ENCODE assay signal across 23 cellular contexts in genomic region chr18:28890796-28891195, GRCh38.
DNase-seq lines count a peak whose midpoint lies in the region; ATAC-seq, FAIRE-seq and TF ChIP-seq lines count a peak whose summit lies in the region.
"Had no signal": no experiment of that assay in that cellular context is flagged by ENCODE, and none has a peak within 500 bp of the region (broad histone marks: within the 10 kb centered on the region; RNA-seq: fewer than 3 reads in every experiment).

No MANE protein-coding gene starts in this region.

- peaks cover 4% of the 10 kb centered on the region for H3K4me1 Mint-ChIP-seq in glutamatergic neuron (ENCODE audit: low read depth, unreplicated experiment)
- H3K4me1 Mint-ChIP-seq: CD14-positive monocyte; CD8-positive, alpha-beta memory T cell; T-cell had no signal

- no peak for ATAC-seq in right lobe of liver
- ATAC-seq in GM18519 (IDR thresholded peaks at IDR 0.05; ENCODE audit: low FRiP score, unreplicated experiment): no peak
- ATAC-seq: T-cell had no signal

- TF ChIP-seq POLR2A in right lobe of liver (IDR thresholded peaks at IDR 0.05): no peak

- no peak overlapping the region for H3K4me3 Mint-ChIP-seq in glutamatergic neuron (ENCODE audit: unreplicated experiment)
- H3K4me3 Mint-ChIP-seq: CD14-positive monocyte; CD8-positive, alpha-beta memory T cell; T-cell had no signal

- peak; percentile 87 for FAIRE-seq in D721Med (lab: Jason Lieb, UNC)
- FAIRE-seq: GM18507 had no signal

- no peak for TF ChIP-seq CTCF in AG10803 (conservative IDR thresholded peaks at IDR 0.05; ENCODE audit: low read length)
- TF ChIP-seq CTCF in D721Med (IDR thresholded peaks at IDR 0.05; ENCODE audit: insufficient read depth, missing control alignments): no peak
- no peak for TF ChIP-seq CTCF in glutamatergic neuron (IDR thresholded peaks at IDR 0.05; ENCODE audit: partially characterized antibody, unreplicated experiment)
- TF ChIP-seq CTCF in right lobe of liver (IDR thresholded peaks at IDR 0.05): no peak

- H3K27me3 ChIP-seq in right lobe of liver: no peaks in the 10 kb centered on the region
- H3K27me3 ChIP-seq: BE2C had no signal

- H3K9me3 ChIP-seq in right lobe of liver: no peaks in the 10 kb centered on the region
- H3K9me3 ChIP-seq: BE2C had no signal

- peaks cover 3% of the 10 kb centered on the region for H3K27me3 Mint-ChIP-seq in glutamatergic neuron (ENCODE audit: unreplicated experiment)
- H3K27me3 Mint-ChIP-seq: T-cell had no signal

- peaks cover 2% of the 10 kb centered on the region for H3K36me3 Mint-ChIP-seq in glutamatergic neuron (ENCODE audit: unreplicated experiment)
- H3K36me3 Mint-ChIP-seq: CD14-positive monocyte; CD8-positive, alpha-beta memory T cell; T-cell had no signal

- intact Hi-C loops in right lobe of liver (cut with DNase I): no loop called here

- DNase-seq in AG10803 (ENCODE audit: low read depth) (peak; percentile 20), D721Med (ENCODE audit: insufficient read length, low spot score) (no peak), NCI-H82 treated with DMSO at 0.1 percent for 48 hours (lab: John Stamatoyannopoulos, UW; ENCODE audit: unreplicated experiment) (peak; percentile 18), glutamatergic neuron (peak; percentile 54), right lobe of liver (no peak), anterior cingulate cortex (lab: John Stamatoyannopoulos, UW) (no peak)
- DNase-seq: BE2C; CD8-positive, alpha-beta memory T cell; DMS53; GM23248; H7; NCI-H1092; NCI-H1417 treated with DMSO at 0.1 percent for 48 hours; NCI-H1930; NCI-H2107; NCI-H226; NCI-H510A; SHP77; T-cell had no signal

- no peaks in the 10 kb centered on the region for H3K36me3 ChIP-seq in right lobe of liver
- H3K36me3 ChIP-seq: BE2C had no signal

- no peaks in the 10 kb centered on the region for H3K4me1 ChIP-seq in right lobe of liver
- H3K4me1 ChIP-seq: BE2C had no signal

- H3K9me3 Mint-ChIP-seq in glutamatergic neuron (ENCODE audit: unreplicated experiment): peaks cover 3% of the 10 kb centered on the region

- H3K4me3 ChIP-seq in AG10803 (ENCODE audit: low read length) (no peak overlapping the region), right lobe of liver (no peak overlapping the region)
- H3K4me3 ChIP-seq: GM23248 had no signal

- H3K27ac ChIP-seq in right lobe of liver: no peak overlapping the region
- H3K27ac ChIP-seq: GM23248, RWPE1 had no signal

- 23% methylated on average over 4 of the region's 4 CpGs for WGBS in right lobe of liver (ENCODE audit: insufficient coverage, low coverage, low lambda C conversion rate, missing lambda C conversion rate)

- peak overlapping the region; percentile 65 for H3K27ac Mint-ChIP-seq in glutamatergic neuron (ENCODE audit: unreplicated experiment)
- H3K27ac Mint-ChIP-seq: CD14-positive monocyte; CD8-positive, alpha-beta memory T cell; T-cell had no signal

Comparison
In these comparisons a context has a peak if more than half of its experiments do, and no peak if none do; other contexts are left out.
1. DNase-seq: peak in AG10803 (single experiment), NCI-H82 treated with DMSO at 0.1 percent for 48 hours (single experiment) and glutamatergic neuron (single experiment); none in D721Med (single experiment), right lobe of liver (0 of 3) and anterior cingulate cortex (0 of 58).